ENCODE assay signal across 12 cellular contexts in genomic region chrX:138925330-138925729, GRCh38.
DNase-seq lines count a peak whose midpoint lies in the region; ATAC-seq and TF ChIP-seq lines count a peak whose summit lies in the region.
"Had no signal": no experiment of that assay in that cellular context is flagged by ENCODE, and none has a peak within 500 bp of the region (broad histone marks: within the 10 kb centered on the region; RNA-seq: fewer than 3 reads in every experiment).

No MANE protein-coding gene starts in this region.

- no peak overlapping the region for H3K4me3 Mint-ChIP-seq in CD8-positive, alpha-beta T cell
- no peak overlapping the region for H3K4me3 Mint-ChIP-seq in activated T-helper 2 cell treated with anti-CD3 and anti-CD28 coated beads, Interferon-gamma antibody, Interleukin-2, Interleukin-4, amounts not matched to agents 10 μg/mL and 5 μg/mL and 100 μg/mL, durations not matched to agents 14 hours and 24 hours and 36 hours (ENCODE audit: low read depth)
- H3K4me3 Mint-ChIP-seq: activated naive CD8-positive, alpha-beta T cell treated with anti-CD3 and anti-CD28 coated beads, Interleukin-2, amount 50 U/mL, for 24 hours had no signal

- CTCF ChIA-PET in PC-9 (lab: Charles Lee), result no interaction called here
- CTCF ChIA-PET in CD8-positive, alpha-beta T cell (lab: Charles Lee), result no interaction called here

- intact Hi-C loops in PC-9 (cut with micrococcal nuclease; ENCODE audit: unreplicated experiment) (no loop called here), sciatic nerve (cut with DNase I) (no loop called here)
- intact Hi-C loops in CD8-positive, alpha-beta T cell (cut with DNase I, micrococcal nuclease), result no loop called here
- intact Hi-C loops in activated T-helper 2 cell treated with anti-CD3 and anti-CD28 coated beads, Interferon-gamma antibody, Interleukin-2, Interleukin-4, amounts not matched to agents 10 μg/mL and 5 μg/mL and 100 μg/mL, durations not matched to agents 14 hours and 24 hours and 36 hours (cut with micrococcal nuclease), result no loop called here

- H3K36me3 Mint-ChIP-seq in CD8-positive, alpha-beta T cell, result no peaks in the 10 kb centered on the region
- H3K36me3 Mint-ChIP-seq in activated T-helper 2 cell treated with anti-CD3 and anti-CD28 coated beads, Interferon-gamma antibody, Interleukin-2, Interleukin-4, amounts not matched to agents 10 μg/mL and 5 μg/mL and 100 μg/mL, durations not matched to agents 14 hours and 24 hours and 36 hours (ENCODE audit: low read depth), result no peaks in the 10 kb centered on the region

- H3K9me3 Mint-ChIP-seq in CD8-positive, alpha-beta T cell, result no peaks in the 10 kb centered on the region
- H3K9me3 Mint-ChIP-seq in activated T-helper 2 cell treated with anti-CD3 and anti-CD28 coated beads, Interferon-gamma antibody, Interleukin-2, Interleukin-4, amounts not matched to agents 10 μg/mL and 5 μg/mL and 100 μg/mL, durations not matched to agents 14 hours and 24 hours and 36 hours, result no peaks in the 10 kb centered on the region
- H3K9me3 Mint-ChIP-seq: activated naive CD8-positive, alpha-beta T cell treated with anti-CD3 and anti-CD28 coated beads, Interleukin-2, amount 50 U/mL, for 24 hours had no signal

- no peaks in the 10 kb centered on the region for H3K9me2 ChIP-seq in PC-9 (ENCODE audit: insufficient read depth)

- no peak overlapping the region for H3K27ac Mint-ChIP-seq in CD8-positive, alpha-beta T cell
- H3K27ac Mint-ChIP-seq in activated T-helper 2 cell treated with anti-CD3 and anti-CD28 coated beads, Interferon-gamma antibody, Interleukin-2, Interleukin-4, amounts not matched to agents 10 μg/mL and 5 μg/mL and 100 μg/mL, durations not matched to agents 14 hours and 24 hours and 36 hours, result no peak overlapping the region
- H3K27ac Mint-ChIP-seq: activated naive CD8-positive, alpha-beta T cell treated with anti-CD3 and anti-CD28 coated beads, Interleukin-2, amount 50 U/mL, for 24 hours had no signal

- H3K4me2 ChIP-seq in PC-9, result peak overlapping the region; percentile 51

- H3K4me1 ChIP-seq in PC-9 (replicated peaks; ENCODE audit: insufficient read depth), result peaks cover 15% of the 10 kb centered on the region
- H3K4me1 ChIP-seq in CD8-positive, alpha-beta T cell (ENCODE audit: insufficient read depth, low read length), result no peaks in the 10 kb centered on the region
- H3K4me1 ChIP-seq: right atrium auricular region, vagina had no signal

- no peaks in the 10 kb centered on the region for H4K20me1 ChIP-seq in PC-9 (ENCODE audit: insufficient read depth)

- H3K27me3 ChIP-seq in PC-9 (ENCODE audit: insufficient read depth, low read depth), result no peaks in the 10 kb centered on the region
- no peaks in the 10 kb centered on the region for H3K27me3 ChIP-seq in CD8-positive, alpha-beta T cell (ENCODE audit: insufficient read depth, low read length)
- no peaks in the 10 kb centered on the region for H3K27me3 ChIP-seq in H7 (ENCODE audit: control insufficient read depth, insufficient read depth, low read length)
- H3K27me3 ChIP-seq: right atrium auricular region, vagina had no signal

- H3K27ac ChIP-seq in PC-9, result peak overlapping the region; percentile 62
- H3K27ac ChIP-seq in CD8-positive, alpha-beta T cell (ENCODE audit: low read depth, low read length), result no peak overlapping the region
- H3K27ac ChIP-seq: right atrium auricular region, vagina had no signal

- no TSS peak for BruUV-seq in PC-9 (replicated peaks; lab: Mats Ljungman, UMichigan)

- H3K36me3 ChIP-seq in PC-9 (ENCODE audit: low read depth) (no peaks in the 10 kb centered on the region), H7 (replicated peaks; ENCODE audit: control insufficient read depth, insufficient read depth, low read length) (no peaks in the 10 kb centered on the region)
- no peaks in the 10 kb centered on the region for H3K36me3 ChIP-seq in CD8-positive, alpha-beta T cell (ENCODE audit: insufficient read depth, low read length)
- H3K36me3 ChIP-seq: right atrium auricular region, vagina had no signal

- POLR2A ChIA-PET in PC-9 (lab: Charles Lee; ENCODE audit: unreplicated experiment), result interaction anchor here (0.5 to 0.6 kb wide), 2 partner anchors 31 to 92 kb away, joined by 3 read pairs; no protein-coding TSS in a partner anchor
- POLR2A ChIA-PET in CD8-positive, alpha-beta T cell (lab: Charles Lee), result no interaction called here

- H3K9me3 ChIP-seq in PC-9 (ENCODE audit: insufficient read depth, low read depth), result no peaks in the 10 kb centered on the region
- no peaks in the 10 kb centered on the region for H3K9me3 ChIP-seq in CD8-positive, alpha-beta T cell (ENCODE audit: low read length)
- H3K9me3 ChIP-seq: right atrium auricular region, vagina had no signal

- H3K27me3 Mint-ChIP-seq in CD8-positive, alpha-beta T cell (ENCODE audit: low read depth), result no peaks in the 10 kb centered on the region
- H3K27me3 Mint-ChIP-seq in activated T-helper 2 cell treated with anti-CD3 and anti-CD28 coated beads, Interferon-gamma antibody, Interleukin-2, Interleukin-4, amounts not matched to agents 10 μg/mL and 5 μg/mL and 100 μg/mL, durations not matched to agents 14 hours and 24 hours and 36 hours (ENCODE audit: low read depth), result no peaks in the 10 kb centered on the region
- H3K27me3 Mint-ChIP-seq: activated naive CD8-positive, alpha-beta T cell treated with anti-CD3 and anti-CD28 coated beads, Interleukin-2, amount 50 U/mL, for 24 hours had no signal

- TF ChIP-seq CTCF in PC-9 (conservative IDR thresholded peaks at IDR 0.05), result no peak
- no peak for TF ChIP-seq CTCF in CD8-positive, alpha-beta T cell (IDR thresholded peaks at IDR 0.05)

- H2AFZ ChIP-seq in PC-9, result no peak overlapping the region

- no peaks in the 10 kb centered on the region for H3K79me2 ChIP-seq in PC-9 (ENCODE audit: low read depth)

- H3K4me3 ChIP-seq in PC-9, result no peak overlapping the region
- H3K4me3 ChIP-seq in CD8-positive, alpha-beta T cell (ENCODE audit: low read depth, low read length), result no peak overlapping the region
- no peak overlapping the region for H3K4me3 ChIP-seq in H7 (ENCODE audit: insufficient read depth, low read depth, low read length)
- H3K4me3 ChIP-seq: right atrium auricular region, vagina had no signal

- DNase-seq in H4 (ENCODE audit: low spot score) (peak; percentile 70), PC-9 (peak; percentile 17 to 69), fibroblast of peridontal ligament (ENCODE audit: extremely low read depth) (peak; percentile 69), sciatic nerve (ENCODE audit: low spot score) (no peak), H7 (no peak)
- no peak for DNase-seq in CD8-positive, alpha-beta T cell
- DNase-seq in activated T-helper 2 cell treated with anti-CD3 and anti-CD28 coated beads, Interferon-gamma antibody, Interleukin-2, Interleukin-4, amounts not matched to agents 10 μg/mL and 5 μg/mL and 100 μg/mL, durations not matched to agents 14 hours and 24 hours and 36 hours (ENCODE audit: low spot score), result no peak
- DNase-seq: activated naive CD8-positive, alpha-beta T cell treated with anti-CD3 and anti-CD28 coated beads, Interleukin-2, amount 50 U/mL, for 24 hours; NCI-H2171 treated with DMSO at 0.1 percent for 48 hours had no signal

- no peaks in the 10 kb centered on the region for H3K4me1 Mint-ChIP-seq in CD8-positive, alpha-beta T cell (ENCODE audit: low read depth)
- H3K4me1 Mint-ChIP-seq in activated T-helper 2 cell treated with anti-CD3 and anti-CD28 coated beads, Interferon-gamma antibody, Interleukin-2, Interleukin-4, amounts not matched to agents 10 μg/mL and 5 μg/mL and 100 μg/mL, durations not matched to agents 14 hours and 24 hours and 36 hours (ENCODE audit: low read depth), result no peaks in the 10 kb centered on the region
- H3K4me1 Mint-ChIP-seq: activated naive CD8-positive, alpha-beta T cell treated with anti-CD3 and anti-CD28 coated beads, Interleukin-2, amount 50 U/mL, for 24 hours had no signal

- ATAC-seq in sciatic nerve, result peak; percentile 79
- no peak for ATAC-seq in CD8-positive, alpha-beta T cell
- ATAC-seq in HG03442 (IDR thresholded peaks at IDR 0.05; ENCODE audit: unreplicated experiment), result no peak
- ATAC-seq: activated naive CD8-positive, alpha-beta T cell treated with anti-CD3 and anti-CD28 coated beads, Interleukin-2, amount 50 U/mL, for 24 hours had no signal

- H3F3A ChIP-seq in PC-9 (ENCODE audit: insufficient read depth, low read depth), result peaks cover 8% of the 10 kb centered on the region; the same call in 1 of the 2 replicates

Comparison
In these comparisons a context has a peak if more than half of its experiments do, and no peak if none do; other contexts are left out.
1. DNase-seq: peak in H4 (single experiment), PC-9 (2 of 2) and fibroblast of peridontal ligament (single experiment); none in sciatic nerve (single experiment), CD8-positive, alpha-beta T cell (0 of 7), H7 (single experiment) and activated T-helper 2 cell treated with anti-CD3 and anti-CD28 coated beads, Interferon-gamma antibody, Interleukin-2, Interleukin-4, amounts not matched to agents 10 μg/mL and 5 μg/mL and 100 μg/mL, durations not matched to agents 14 hours and 24 hours and 36 hours (single experiment).